Comparison of ENCODE assay signal across 8 cellular contexts in the genomic region with DNA sequence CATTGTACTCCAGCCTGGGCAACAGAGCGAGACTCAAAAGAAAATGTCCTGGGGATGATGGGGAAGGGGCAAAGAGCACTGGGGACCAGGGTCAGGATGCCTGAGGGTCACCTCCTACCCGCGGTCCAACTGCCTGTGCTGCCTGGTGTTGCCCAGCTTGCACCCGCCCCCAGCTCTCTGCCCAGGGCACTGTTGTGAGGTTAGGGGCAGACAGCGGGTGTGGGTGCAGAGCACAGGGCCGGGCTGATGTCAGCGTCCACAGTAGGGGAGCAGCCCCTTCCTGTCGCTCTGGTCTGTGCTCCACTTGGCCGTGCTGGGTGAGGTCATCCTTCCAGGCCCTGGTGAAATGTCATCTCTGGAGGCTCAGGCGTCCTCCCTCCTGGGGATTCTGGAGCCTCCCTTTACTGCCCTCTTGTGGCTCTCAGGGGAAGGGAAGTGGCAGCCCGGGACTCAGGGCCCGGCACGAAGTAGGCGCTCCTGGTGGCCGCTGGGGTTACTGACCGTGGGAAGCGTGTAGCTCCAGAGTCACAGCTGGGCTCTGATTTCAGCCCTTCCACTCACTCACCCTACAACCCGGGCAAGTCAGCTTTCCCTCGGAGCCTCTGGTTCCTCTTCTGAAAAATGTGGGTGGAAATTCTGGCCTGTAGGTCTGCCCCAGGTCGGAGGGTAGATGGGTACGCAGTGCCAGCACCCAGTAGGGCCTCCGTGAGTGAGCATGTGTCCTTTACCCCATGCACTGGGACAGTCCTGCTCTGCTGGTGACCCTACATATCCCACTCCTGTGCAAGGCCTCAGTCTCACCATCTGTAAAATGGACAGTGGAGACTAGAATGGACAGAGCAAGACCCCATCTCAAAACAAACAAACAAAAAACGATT. TPM values are rescaled to one million over a fixed set of nuclear protein-coding genes. Genes with fewer than 3 reads are reported as not detected.
DNase-seq lines count a peak whose midpoint lies in the region; ATAC-seq and TF ChIP-seq lines count a peak whose summit lies in the region.

No MANE protein-coding gene starts in this region.

- H3K36me3 Mint-ChIP-seq in CD14-positive monocyte (no peaks in the 10 kb centered on the region), natural killer cell (no peaks in the 10 kb centered on the region)

- WGBS in esophagus, 2 donors, result 29 to 31% methylated on average over 22 to 23 of the region's 23 CpGs

- ATAC-seq in GM19395 (IDR thresholded peaks at IDR 0.05; ENCODE audit: unreplicated experiment) (peak; percentile 69), natural killer cell (peak; percentile 85 to 93 (median 88))

- H3K27me3 Mint-ChIP-seq in CD14-positive monocyte (ENCODE audit: low read depth in 3 of 3) (peaks cover 0 to 10% (median 9%) of the 10 kb centered on the region in 3 donors), natural killer cell (ENCODE audit: low read depth in 2 of 2) (no peaks in the 10 kb centered on the region)

- peaks cover 3 to 12% of the 10 kb centered on the region in 2 donors for H3K4me1 ChIP-seq in esophagus (ENCODE audit: control insufficient read depth in 2 of 2, insufficient read depth in 2 of 2, low read length in 1 of 2)

- peaks cover 0 to 1% of the 10 kb centered on the region in 2 donors for H3K9me3 ChIP-seq in esophagus (ENCODE audit: control insufficient read depth in 2 of 2, insufficient read depth in 1 of 2, low read depth in 1 of 2, low read length in 1 of 2)

- DNase-seq in CD14-positive monocyte (ENCODE audit: low spot score), result peak; percentile 92
- DNase-seq in HT-29 (ENCODE audit: low spot score), result peak; percentile 88
- peak; percentile 97 for DNase-seq in OCI-M1 (lab: John Stamatoyannopoulos, UW)
- peak; percentile 82 for DNase-seq in activated T-cell treated with anti-CD3 and anti-CD28 coated beads for 48 hours (ENCODE audit: low read depth)
- peak; percentile 80 for DNase-seq in natural killer cell
- DNase-seq in stimulated activated naive CD4-positive, alpha-beta T cell treated with Interleukin-2 at 50 U/mL for 16 hours (lab: John Stamatoyannopoulos, UW), result peak; percentile 81

- peak overlapping the region; percentile 75 to 91 for H3K27ac ChIP-seq in esophagus (ENCODE audit: low read depth in 2 of 2, low read length in 1 of 2)

- H3K27ac Mint-ChIP-seq in CD14-positive monocyte (peak overlapping the region in 6 of 7 donors; percentile 60 to 91 (median 83)), natural killer cell (peak overlapping the region; percentile 81 to 84)

- H3K4me3 Mint-ChIP-seq in CD14-positive monocyte (peak overlapping the region in 1 of 2 donors; percentile 65), natural killer cell (peak overlapping the region; percentile 76)

- TF ChIP-seq CTCF in CD14-positive monocyte (IDR thresholded peaks at IDR 0.05) (peak; percentile 98), natural killer cell (IDR thresholded peaks at IDR 0.05) (peak; percentile 99)

- H3K36me3 ChIP-seq in esophagus (ENCODE audit: control insufficient read depth in 2 of 2, insufficient read depth in 2 of 2, low read length in 1 of 2), result no peaks in the 10 kb centered on the region

- H3K4me3 ChIP-seq in esophagus (ENCODE audit: low read depth in 1 of 2, low read length in 2 of 2), result no peak overlapping the region

- H3K4me1 Mint-ChIP-seq in CD14-positive monocyte (peaks cover 29% of the 10 kb centered on the region), natural killer cell (peaks cover 47 to 75% of the 10 kb centered on the region in 2 donors)

- no peaks in the 10 kb centered on the region for H3K27me3 ChIP-seq in esophagus (ENCODE audit: control insufficient read depth in 1 of 2, insufficient read depth in 2 of 2, low read length in 2 of 2)

- H3K9me3 Mint-ChIP-seq in CD14-positive monocyte, result peaks cover 0 to 8% (median 0%) of the 10 kb centered on the region in 7 donors
- no peaks in the 10 kb centered on the region for H3K9me3 Mint-ChIP-seq in natural killer cell

- intact Hi-C loops in CD14-positive monocyte (cut with micrococcal nuclease), result no loop called here
- intact Hi-C loops in natural killer cell (cut with micrococcal nuclease), result loop anchor here (2.0 to 10.0 kb wide), 3 partner anchors 14 to 690 kb away; no protein-coding TSS in a partner anchor

RNA-seq across cellular contexts. Expression of a gene that starts 17.3 kb away (rescaled TPM):
- polyA plus RNA-seq in CD14-positive monocyte (1 to 10 TPM in 1 of 2 donors, under 1 TPM in 1; 0.66 to 1.2 TPM), esophagus (10 to 100 TPM; 12.2 to 13.0 TPM)
- 16.6 and 16.9 TPM in 2 replicates for total RNA-seq in HT-29 (2014; rRNA removed; shearing (Covaris generic))
- total RNA-seq in natural killer cell, result 100 to 1,000 TPM in 1 of 3 donors, 10 to 100 TPM in 2; 92.6 to 133 (median 93.4) TPM
